In the genomic region with DNA sequence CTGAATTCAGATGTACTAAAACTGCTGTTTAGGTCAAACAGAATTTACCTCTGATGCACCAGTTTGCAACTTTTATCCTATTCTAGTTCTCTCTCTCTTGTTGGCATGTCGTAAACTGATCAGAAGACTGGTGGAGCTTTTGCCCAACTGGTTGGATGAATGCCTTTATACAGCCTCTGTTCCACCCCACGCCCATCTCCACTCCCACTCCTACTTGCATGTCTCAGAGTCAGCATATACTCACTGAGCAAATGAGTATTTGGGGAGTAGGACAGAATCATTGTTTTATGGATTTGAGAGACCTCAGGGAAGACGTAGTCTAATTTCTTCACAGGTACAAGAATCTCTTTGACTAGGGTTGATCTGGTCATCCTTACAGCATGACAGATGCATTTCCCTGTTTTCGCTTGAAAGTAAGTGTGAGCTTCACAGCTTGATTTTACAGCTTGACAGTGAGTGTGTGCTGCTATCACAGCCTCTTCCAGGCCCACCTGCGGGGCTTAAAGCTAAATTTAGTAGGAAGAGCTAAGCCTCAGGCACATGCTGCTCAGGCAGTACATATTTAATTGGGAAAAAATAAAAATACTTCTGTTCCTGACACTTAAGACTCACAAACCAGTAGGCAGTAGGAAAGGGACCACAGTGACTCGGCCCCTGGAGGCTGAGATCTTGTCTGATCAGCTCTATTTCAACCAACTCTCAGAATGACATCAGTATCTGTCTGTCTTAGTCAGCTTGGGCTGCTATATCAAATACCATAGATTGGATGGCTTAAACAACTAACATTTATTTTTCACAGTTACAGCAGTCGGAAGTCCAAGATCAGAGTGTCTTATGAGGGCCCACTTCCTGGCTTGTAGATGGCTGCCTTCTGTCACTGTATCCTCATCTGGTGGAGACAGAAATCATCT, we compare ENCODE assay signal across 11 cellular contexts. TPM values are rescaled to one million over a fixed set of nuclear protein-coding genes. Genes with fewer than 3 reads are reported as not detected.
A peak's percentile ranks its signal among the peaks of the same experiment; 100 is the strongest.
DNase-seq lines count a peak whose midpoint lies in the region; ATAC-seq, FAIRE-seq and TF ChIP-seq lines count a peak whose summit lies in the region.
"Had no signal": no experiment of that assay in that cellular context is flagged by ENCODE, and none has a peak within 500 bp of the region (broad histone marks: within the 10 kb centered on the region; RNA-seq: fewer than 3 reads in every experiment).

No MANE protein-coding gene starts in this region.

- H3K18ac ChIP-seq in H9 (ENCODE audit: insufficient read length, low read depth, low read length) = no peak overlapping the region

- H3K4me3 Mint-ChIP-seq in MCF 10A (ENCODE audit: unreplicated experiment) = no peak overlapping the region
- no peak overlapping the region for H3K4me3 Mint-ChIP-seq in effector memory CD8-positive, alpha-beta T cell
- H3K4me3 Mint-ChIP-seq in H9 = no peak overlapping the region
- H3K4me3 Mint-ChIP-seq: nephron had no signal

- H3K79me1 ChIP-seq in H9 (ENCODE audit: insufficient read depth, low read depth, low read length, poor library complexity, severe bottlenecking) = no peaks in the 10 kb centered on the region

- no peak for TF ChIP-seq POLR2A in breast epithelium (IDR thresholded peaks at IDR 0.05)

- no peak overlapping the region for H3K4me2 ChIP-seq in H9 (ENCODE audit: insufficient read depth, insufficient read length, low read length)

- no peak overlapping the region for H3T11ph ChIP-seq in H9 (ENCODE audit: low read length)

- H3K23me2 ChIP-seq in H9 (ENCODE audit: insufficient read length, low read depth, low read length, poor library complexity, severe bottlenecking) = no peaks in the 10 kb centered on the region

- H3K36me3 Mint-ChIP-seq in MCF 10A (ENCODE audit: insufficient read depth, unreplicated experiment) (no peaks in the 10 kb centered on the region), H9 (ENCODE audit: insufficient read depth in 1 of 3, low read depth in 3 of 3) (no peaks in the 10 kb centered on the region; a peak in 1 of 7 replicates)
- no peaks in the 10 kb centered on the region for H3K36me3 Mint-ChIP-seq in effector memory CD8-positive, alpha-beta T cell (ENCODE audit: insufficient read depth)

- H2AK5ac ChIP-seq in H9 (ENCODE audit: insufficient read length, low read length) = no peak overlapping the region

- no peak overlapping the region for H4K8ac ChIP-seq in H9 (replicated peaks; ENCODE audit: insufficient read length, low read depth, low read length)

- DNase-seq in MCF 10A (ENCODE audit: unreplicated experiment) (peak; percentile 70), breast epithelium (ENCODE audit: low spot score in 2 of 2) (no peak), Panc1 (ENCODE audit: low read depth, low spot score) (no peak), H9 (no peak), D721Med (ENCODE audit: insufficient read length, low spot score) (no peak)
- DNase-seq in effector memory CD8-positive, alpha-beta T cell = no peak
- DNase-seq in stimulated activated CD8-positive, alpha-beta memory T cell treated with anti-CD3 and anti-CD28 coated beads, Interleukin-4, amount 100 ng/mL, for 48 hours = peak; percentile 53
- DNase-seq: spleen had no signal

- intact Hi-C loops in MCF 10A (cut with micrococcal nuclease) (no loop called here), breast epithelium (cut with DNase I; ENCODE audit: low total_unique reads) (no loop called here), Panc1 (cut with micrococcal nuclease; ENCODE audit: unreplicated experiment) (no loop called here)

- H3K27ac Mint-ChIP-seq in MCF 10A (ENCODE audit: low read depth, unreplicated experiment) (peak overlapping the region; percentile 71), H9 (peak overlapping the region in 1 of 3 experiments; percentile 56; a peak in 2 of 7 replicates)
- H3K27ac Mint-ChIP-seq in effector memory CD8-positive, alpha-beta T cell = peak overlapping the region; percentile 41 to 81
- H3K27ac Mint-ChIP-seq: nephron had no signal

- no peak overlapping the region for H3K27ac ChIP-seq in breast epithelium
- peak overlapping the region; percentile 25; the same call in 1 of the 2 replicates for H3K27ac ChIP-seq in Panc1 (ENCODE audit: low read length)
- no peak overlapping the region for H3K27ac ChIP-seq in H9 (ENCODE audit: insufficient read length, low read depth, low read length)
- H3K27ac ChIP-seq: spleen had no signal

- H3K27me3 Mint-ChIP-seq in MCF 10A (ENCODE audit: insufficient read depth, unreplicated experiment) (no peaks in the 10 kb centered on the region), H9 (ENCODE audit: low read depth) (peaks cover 9% of the 10 kb centered on the region)
- peaks cover 22 to 39% of the 10 kb centered on the region in 2 donors for H3K27me3 Mint-ChIP-seq in effector memory CD8-positive, alpha-beta T cell

- H3K9me3 Mint-ChIP-seq in MCF 10A (ENCODE audit: unreplicated experiment) = peaks cover 11% of the 10 kb centered on the region
- H3K9me3 Mint-ChIP-seq in effector memory CD8-positive, alpha-beta T cell = no peaks in the 10 kb centered on the region
- H3K9me3 Mint-ChIP-seq in H9 = no peaks in the 10 kb centered on the region
- H3K9me3 Mint-ChIP-seq: nephron had no signal

- TF ChIP-seq CTCF in MCF 10A (IDR thresholded peaks at IDR 0.05; ENCODE audit: unreplicated experiment) = no peak
- no peak for TF ChIP-seq CTCF in breast epithelium (IDR thresholded peaks at IDR 0.05)
- no peak for TF ChIP-seq CTCF in Panc1 (IDR thresholded peaks at IDR 0.05)
- TF ChIP-seq CTCF in H9 (conservative IDR thresholded peaks at IDR 0.05) = no peak
- no peak for TF ChIP-seq CTCF in D721Med (IDR thresholded peaks at IDR 0.05; ENCODE audit: insufficient read depth, missing control alignments)

- H3K36me3 ChIP-seq in breast epithelium (no peaks in the 10 kb centered on the region), Panc1 (ENCODE audit: control insufficient read depth, insufficient read depth, low read length) (no peaks in the 10 kb centered on the region)
- H3K36me3 ChIP-seq: BLaER1 treated with 17β-estradiol and CSF1 and Interleukin-3, amounts not matched to agents 10 nM and 100 nM; spleen had no signal

- H4K20me1 ChIP-seq in H9 (ENCODE audit: control insufficient read depth, insufficient read depth, insufficient read length) = no peaks in the 10 kb centered on the region
- H4K20me1 ChIP-seq: BLaER1 treated with 17β-estradiol and CSF1 and Interleukin-3, amounts not matched to agents 10 nM and 100 nM had no signal

- H4K91ac ChIP-seq in H9 (ENCODE audit: insufficient read length, low read depth, low read length) = no peak overlapping the region

- ATAC-seq in Panc1 (no peak), GM21786 (IDR thresholded peaks at IDR 0.05; ENCODE audit: unreplicated experiment) (no peak)
- ATAC-seq in effector memory CD8-positive, alpha-beta T cell (replicated peaks) = peak; percentile 51

- CTCF ChIA-PET in MCF 10A (lab: Yijun Ruan, JAX) (interaction anchor here (0.6 to 1.7 kb wide), 9 partner anchors 16 to 391 kb away, joined by 3 to 7 read pairs (median 3); no protein-coding TSS in a partner anchor), Panc1 (lab: Charles Lee) (no interaction called here)

- H4K5ac ChIP-seq in H9 (ENCODE audit: insufficient read length, low read depth, low read length) = no peak overlapping the region

- H3K4me1 ChIP-seq in breast epithelium (no peaks in the 10 kb centered on the region), Panc1 (ENCODE audit: control insufficient read depth, insufficient read depth, low read length) (peaks cover 12% of the 10 kb centered on the region), H9 (ENCODE audit: insufficient read depth, low read length) (peaks cover 7% of the 10 kb centered on the region; the same call in 1 of the 2 replicates)

- H3K9me3 ChIP-seq in breast epithelium (no peaks in the 10 kb centered on the region), Panc1 (ENCODE audit: control insufficient read depth, insufficient read depth, low read depth, low read length) (no peaks in the 10 kb centered on the region), H9 (ENCODE audit: control insufficient read depth, low read depth, low read length) (no peaks in the 10 kb centered on the region)
- H3K9me3 ChIP-seq: BLaER1 treated with 17β-estradiol and CSF1 and Interleukin-3, amounts not matched to agents 10 nM and 100 nM; spleen had no signal

- H3K27me3 ChIP-seq in breast epithelium (peaks cover 0 to 20% of the 10 kb centered on the region in 2 donors), Panc1 (ENCODE audit: control insufficient read depth, insufficient read depth, low read length) (no peaks in the 10 kb centered on the region), H9 (ENCODE audit: insufficient read depth, low read length) (no peaks in the 10 kb centered on the region)
- H3K27me3 ChIP-seq: BLaER1 treated with 17β-estradiol and CSF1 and Interleukin-3, amounts not matched to agents 10 nM and 100 nM had no signal

- no peak overlapping the region for H2BK120ac ChIP-seq in H9 (ENCODE audit: low read depth, low read length, poor library complexity, severe bottlenecking)

- H3K56ac ChIP-seq in H9 (ENCODE audit: insufficient read length, low read depth, low read length) = no peak overlapping the region

- no peak overlapping the region for H3K4ac ChIP-seq in H9 (ENCODE audit: low read depth, low read length)

- no peak overlapping the region for H2BK12ac ChIP-seq in H9 (ENCODE audit: insufficient read length, low read depth, low read length)

- H2BK20ac ChIP-seq in H9 (ENCODE audit: low read depth, low read length, poor library complexity, severe bottlenecking) = no peak overlapping the region

- POLR2A ChIA-PET in MCF 10A (lab: Yijun Ruan, JAX) (interaction anchor here (0.5 to 1.9 kb wide), 18 partner anchors 7 to 391 kb away, joined by 3 to 15 read pairs (median 4); a partner anchor contains a TSS), Panc1 (lab: Charles Lee) (no interaction called here)

- no peak overlapping the region for H2BK15ac ChIP-seq in H9 (ENCODE audit: low read depth, low read length)

- no peak overlapping the region for H3K9ac ChIP-seq in H9 (ENCODE audit: extremely low read depth, insufficient read length, low read length)

- WGBS in H9 (ENCODE audit: extremely low coverage, insufficient read length, low lambda C conversion rate) = no CpG with 5 or more reads among the region's 7 CpGs

- BruUV-seq in MCF 10A (replicated peaks; lab: Mats Ljungman, UMichigan) = TSS peak; percentile 42
- BruUV-seq in Panc1 (replicated peaks; lab: Mats Ljungman, UMichigan) = no TSS peak

- H2BK5ac ChIP-seq in H9 (ENCODE audit: insufficient read length, low read length) = no peak overlapping the region

- H3K79me2 ChIP-seq in H9 (ENCODE audit: insufficient read depth, low read length) = no peaks in the 10 kb centered on the region

- H3K4me1 Mint-ChIP-seq in MCF 10A (ENCODE audit: insufficient read depth, unreplicated experiment) (peaks cover 12% of the 10 kb centered on the region), H9 (peaks cover 15% of the 10 kb centered on the region in 2 experiments)
- peaks cover 14 to 21% of the 10 kb centered on the region in 2 donors for H3K4me1 Mint-ChIP-seq in effector memory CD8-positive, alpha-beta T cell (ENCODE audit: low read depth in 2 of 2)
- H3K4me1 Mint-ChIP-seq: nephron had no signal

- FAIRE-seq in D721Med (lab: Jason Lieb, UNC) = no peak

- no peak overlapping the region for H3K14ac ChIP-seq in H9 (ENCODE audit: insufficient read depth, low read length)

- in situ Hi-C loops in Panc1 (cut with HindIII; ENCODE audit: low pct_unique_long_range_greater_than_20kb, low sequenced_read_pairs) = no loop called here

- no peak overlapping the region for H3K23ac ChIP-seq in H9 (ENCODE audit: insufficient read length, low read depth, low read length)

- H3K4me3 ChIP-seq in breast epithelium (no peak overlapping the region), Panc1 (ENCODE audit: low read depth in 2 of 2, low read length in 2 of 2) (no peak overlapping the region)
- H3K4me3 ChIP-seq: spleen had no signal

- no peak overlapping the region for H2AFZ ChIP-seq in H9 (ENCODE audit: low read length)

RNA-seq across cellular contexts. Expression of a gene that starts 8.6 kb away (rescaled TPM):
- total RNA-seq in MCF 10A (2022) = 9.3 and 10.0 TPM in 2 replicates
- total RNA-seq in breast epithelium = not detected
- 3.1 TPM for total RNA-seq in Panc1 (2021; ENCODE audit: unreplicated experiment)
- polyA plus RNA-seq in Panc1 (2012; ENCODE audit: insufficient read length) = 4.4 TPM
- 1.7 and 1.9 TPM in 2 replicates for total RNA-seq in H9 (2021)

RNA-seq across cellular contexts. Expression of a gene that starts 30.4 kb away (rescaled TPM):
- 31.0 and 44.9 TPM in 2 replicates for total RNA-seq in MCF 10A (2022)
- total RNA-seq in breast epithelium = 10 to 100 TPM; 10.1 to 13.4 (median 11.1) TPM
- 27.9 TPM for total RNA-seq in Panc1 (2021; ENCODE audit: unreplicated experiment)
- polyA plus RNA-seq in Panc1 (2012; ENCODE audit: insufficient read length) = 27.6 TPM
- 34.4 and 37.8 TPM in 2 replicates for total RNA-seq in H9 (2021)

RNA-seq across cellular contexts. Expression of a gene that starts 30.6 kb away (rescaled TPM):
- 8.0 and 12.4 TPM in 2 replicates for total RNA-seq in MCF 10A (2022)
- total RNA-seq in breast epithelium = 1 to 10 TPM; 5.9 to 9.7 (median 6.7) TPM
- total RNA-seq in Panc1 (2021; ENCODE audit: unreplicated experiment) = 28.3 TPM
- 9.7 TPM for polyA plus RNA-seq in Panc1 (2012; ENCODE audit: insufficient read length)
- 32.2 and 33.3 TPM in 2 replicates for total RNA-seq in H9 (2021)

Comparison
In these comparisons a context has a peak if more than half of its experiments do, and no peak if none do; other contexts are left out.
1. DNase-seq: peak in MCF 10A (single experiment) and stimulated activated CD8-positive, alpha-beta memory T cell treated with anti-CD3 and anti-CD28 coated beads, Interleukin-4, amount 100 ng/mL, for 48 hours (single experiment); none in breast epithelium (0 of 2), Panc1 (single experiment), effector memory CD8-positive, alpha-beta T cell (0 of 3), H9 (single experiment) and D721Med (single experiment).